In the genomic region with DNA sequence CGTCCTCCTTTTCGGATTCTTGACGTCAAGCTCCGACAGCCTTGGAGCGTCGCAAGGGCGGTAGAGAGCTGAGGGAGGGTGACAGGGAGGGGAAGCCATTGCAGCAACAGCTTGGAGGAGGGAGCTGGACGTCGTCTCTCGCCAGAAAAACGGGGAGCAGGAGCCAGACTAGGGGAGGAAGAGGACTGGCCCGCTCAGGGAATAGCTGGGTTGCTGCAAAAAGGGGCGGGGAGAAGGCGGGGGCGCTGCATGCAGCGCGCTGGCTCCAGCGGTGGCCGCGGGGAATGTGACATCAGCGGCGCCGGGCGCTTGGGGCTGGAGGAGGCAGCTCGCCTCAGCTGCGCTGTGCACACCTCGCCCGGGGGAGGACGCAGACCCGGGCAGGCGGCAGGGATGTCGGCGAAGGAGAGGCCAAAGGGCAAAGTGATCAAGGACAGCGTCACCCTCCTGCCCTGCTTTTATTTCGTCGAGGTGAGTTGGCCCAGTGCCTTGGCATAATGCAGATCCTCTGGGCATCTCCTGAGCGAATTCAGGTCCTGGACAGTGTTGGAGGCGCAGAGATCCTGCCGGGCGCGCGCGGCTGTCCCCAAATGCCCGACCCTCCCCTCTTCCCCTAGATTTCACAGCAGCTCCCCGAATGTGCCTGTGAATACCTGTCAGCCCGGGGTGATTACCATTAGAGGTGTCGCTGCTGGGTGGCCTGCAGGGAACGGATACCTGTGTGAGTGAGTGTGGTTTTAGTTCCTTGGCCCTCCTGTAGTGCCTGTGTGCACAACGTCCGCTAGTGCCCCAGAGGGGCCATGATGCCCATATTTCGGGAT, we compare ENCODE assay signal across 9 cellular contexts. TPM values are rescaled to one million over a fixed set of nuclear protein-coding genes. Genes with fewer than 3 reads are reported as not detected.
DNase-seq lines count a peak whose midpoint lies in the region; TF ChIP-seq lines count a peak whose summit lies in the region.
"Had no signal": no experiment of that assay in that cellular context is flagged by ENCODE, and none has a peak within 500 bp of the region (broad histone marks: within the 10 kb centered on the region; RNA-seq: fewer than 3 reads in every experiment).

A gene with protein sequence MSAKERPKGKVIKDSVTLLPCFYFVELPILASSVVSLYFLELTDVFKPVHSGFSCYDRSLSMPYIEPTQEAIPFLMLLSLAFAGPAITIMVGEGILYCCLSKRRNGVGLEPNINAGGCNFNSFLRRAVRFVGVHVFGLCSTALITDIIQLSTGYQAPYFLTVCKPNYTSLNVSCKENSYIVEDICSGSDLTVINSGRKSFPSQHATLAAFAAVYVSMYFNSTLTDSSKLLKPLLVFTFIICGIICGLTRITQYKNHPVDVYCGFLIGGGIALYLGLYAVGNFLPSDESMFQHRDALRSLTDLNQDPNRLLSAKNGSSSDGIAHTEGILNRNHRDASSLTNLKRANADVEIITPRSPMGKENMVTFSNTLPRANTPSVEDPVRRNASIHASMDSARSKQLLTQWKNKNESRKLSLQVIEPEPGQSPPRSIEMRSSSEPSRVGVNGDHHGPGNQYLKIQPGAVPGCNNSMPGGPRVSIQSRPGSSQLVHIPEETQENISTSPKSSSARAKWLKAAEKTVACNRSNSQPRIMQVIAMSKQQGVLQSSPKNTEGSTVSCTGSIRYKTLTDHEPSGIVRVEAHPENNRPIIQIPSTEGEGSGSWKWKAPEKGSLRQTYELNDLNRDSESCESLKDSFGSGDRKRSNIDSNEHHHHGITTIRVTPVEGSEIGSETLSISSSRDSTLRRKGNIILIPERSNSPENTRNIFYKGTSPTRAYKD (plus strand): TSS at position 292 of the 821 bp plus-strand sequence. CDS start 102 bp downstream, at position 394.

- no peaks in the 10 kb centered on the region for H3K79me1 ChIP-seq in mesenchymal stem cell (replicated peaks; ENCODE audit: low read length, poor library complexity, severe bottlenecking)

- no peak within 1 kb of the TSS for H2BK5ac ChIP-seq in mesenchymal stem cell (ENCODE audit: low read depth, low read length, poor library complexity, severe bottlenecking)

- WGBS in mesenchymal stem cell = 4% methylated on average over 50 of the region's 51 CpGs
- 3 to 4% methylated on average over 50 to 51 of the region's 51 CpGs for WGBS in tibial nerve, 2 donors

- H2AK5ac ChIP-seq in mesenchymal stem cell (ENCODE audit: low read length, severe bottlenecking) = no peak within 1 kb of the TSS

- H3K14ac ChIP-seq in mesenchymal stem cell (ENCODE audit: low read length in 2 of 2) = peak within 1 kb of the TSS in 1 of 2 experiments; percentile 13

- H3K4me3 ChIP-seq in epithelial cell of esophagus (ENCODE audit: low read length) = peak within 1 kb of the TSS; percentile 29
- H3K4me3 ChIP-seq in mesenchymal stem cell (ENCODE audit: insufficient read depth in 1 of 2, low read depth in 1 of 2, low read length in 2 of 2) = peak within 1 kb of the TSS; percentile 51 to 82
- peak within 1 kb of the TSS; percentile 28 to 55 (median 30) for H3K4me3 ChIP-seq in tibial nerve

- peak within 1 kb of the TSS; percentile 45 for H3K9ac ChIP-seq in mesenchymal stem cell (ENCODE audit: low read length)

- H3K36me3 ChIP-seq in mesenchymal stem cell (ENCODE audit: control insufficient read depth in 1 of 2, insufficient read depth in 2 of 2, low read depth in 1 of 2, low read length in 2 of 2) = no peaks in the 10 kb centered on the region
- no peaks in the 10 kb centered on the region for H3K36me3 ChIP-seq in tibial nerve

- peaks cover 17 to 33% of the 10 kb centered on the region in 2 experiments for H3K27me3 ChIP-seq in mesenchymal stem cell (ENCODE audit: control insufficient read depth in 1 of 2, insufficient read depth in 1 of 2, low read length in 2 of 2)
- peaks cover 0 to 6% of the 10 kb centered on the region in 2 donors for H3K27me3 ChIP-seq in tibial nerve

- H3K18ac ChIP-seq in mesenchymal stem cell (ENCODE audit: low read depth in 1 of 2, low read length in 2 of 2) = peak within 1 kb of the TSS in 1 of 2 experiments; percentile 46

- H3K23ac ChIP-seq in mesenchymal stem cell (ENCODE audit: low read length in 2 of 2) = peak within 1 kb of the TSS in 1 of 2 experiments; percentile 74

- TF ChIP-seq EP300 in tibial nerve (IDR thresholded peaks at IDR 0.05) = no peak

- no peak within 1 kb of the TSS for H2BK120ac ChIP-seq in mesenchymal stem cell (ENCODE audit: low read depth, low read length)

- peaks cover 9% of the 10 kb centered on the region for H3K4me1 ChIP-seq in mesenchymal stem cell (ENCODE audit: control insufficient read depth, insufficient read depth, low read depth, low read length)
- peaks cover 0 to 13% (median 0%) of the 10 kb centered on the region in 4 donors for H3K4me1 ChIP-seq in tibial nerve

- H2BK12ac ChIP-seq in mesenchymal stem cell (ENCODE audit: low read length in 2 of 2) = peak within 1 kb of the TSS in 1 of 2 experiments; percentile 29

- no peak for TF ChIP-seq POLR2A in tibial nerve (IDR thresholded peaks at IDR 0.05)

- no peak within 1 kb of the TSS for H4K8ac ChIP-seq in mesenchymal stem cell (ENCODE audit: low read length)

- no peak within 1 kb of the TSS for H2BK15ac ChIP-seq in mesenchymal stem cell (ENCODE audit: low read depth, poor library complexity, severe bottlenecking)

- DNase-seq in activated CD4-positive, alpha-beta T cell treated with anti-CD3 and anti-CD28 coated beads for 48 hours = peak; percentile 25
- no peak for DNase-seq in activated CD4-positive, alpha-beta T cell treated with anti-CD3 and anti-CD28 coated beads for 1 hour
- DNase-seq in RPMI8226 (peak; percentile 3), epithelial cell of esophagus (ENCODE audit: low read depth) (peak; percentile 36), mesenchymal stem cell (peak; percentile 56), tibial nerve (ENCODE audit: low spot score in 2 of 2) (peak in 1 of 2 donors; percentile 8), SIG-M5 treated with dmso at 0.1 percent for 504 hours (lab: John Stamatoyannopoulos, UW; ENCODE audit: unreplicated experiment) (no peak), HUDEP-2 (lab: John Stamatoyannopoulos, UW; ENCODE audit: unreplicated experiment in 76 of 76) (no peak)
- DNase-seq: DND-41 had no signal

- no peak within 1 kb of the TSS for H3K4ac ChIP-seq in mesenchymal stem cell (ENCODE audit: low read depth in 1 of 2, low read length in 2 of 2)

- TF ChIP-seq CTCF in epithelial cell of esophagus (IDR thresholded peaks at IDR 0.05; ENCODE audit: insufficient read depth, low read depth, low read length, missing control alignments) (no peak), tibial nerve (IDR thresholded peaks at IDR 0.05) (no peak)

- peak within 1 kb of the TSS; percentile 90 for H3K4me2 ChIP-seq in mesenchymal stem cell (ENCODE audit: low read length, poor library complexity, severe bottlenecking)

- H3K9me3 ChIP-seq in mesenchymal stem cell (ENCODE audit: control insufficient read depth, low read length) = no peaks in the 10 kb centered on the region
- H3K9me3 ChIP-seq in tibial nerve = no peaks in the 10 kb centered on the region

- H2AFZ ChIP-seq in mesenchymal stem cell (ENCODE audit: low read depth, low read length) = peak within 1 kb of the TSS; percentile 67

- H3K27ac ChIP-seq in mesenchymal stem cell (ENCODE audit: low read length, poor library complexity, severe bottlenecking) = no peak within 1 kb of the TSS
- no peak within 1 kb of the TSS for H3K27ac ChIP-seq in tibial nerve

- H4K91ac ChIP-seq in mesenchymal stem cell (ENCODE audit: low read length) = no peak within 1 kb of the TSS

RNA-seq across cellular contexts. Expression of the gene that starts here (rescaled TPM):
- polyA plus RNA-seq in mesenchymal stem cell (2013, experiment 1 of 2) = 1.7 TPM
- polyA plus RNA-seq in mesenchymal stem cell (2013, experiment 2 of 2) = 1.6 TPM
- 1 to 10 TPM in 3 of 4 donors, under 1 TPM in 1; 0.66 to 3.9 (median 2.8) TPM for total RNA-seq in tibial nerve

Comparison
In these comparisons a context has a peak if more than half of its experiments do, and no peak if none do; other contexts are left out.
1. DNase-seq: peak in activated CD4-positive, alpha-beta T cell treated with anti-CD3 and anti-CD28 coated beads for 48 hours (single experiment), RPMI8226 (single experiment), epithelial cell of esophagus (single experiment) and mesenchymal stem cell (single experiment); none in activated CD4-positive, alpha-beta T cell treated with anti-CD3 and anti-CD28 coated beads for 1 hour (single experiment), SIG-M5 treated with dmso at 0.1 percent for 504 hours (single experiment) and HUDEP-2 (0 of 76).
2. Peak in every context shown above with its lines, with median percentiles within 50 percentile points of each other: H3K4me3 ChIP-seq.